Comparison of ENCODE assay signal across 1 cellular context in genomic region chr12:50242751-50243191, GRCh38.
TF ChIP-seq lines count a peak whose summit lies in the region.

No MANE protein-coding gene starts in this region.

TF ChIP-seq in A549, 52 proteins besides CTCF, POLR2A, EP300 and RAD21 (continued from another document):
- TF ChIP-seq, protein P1, sequence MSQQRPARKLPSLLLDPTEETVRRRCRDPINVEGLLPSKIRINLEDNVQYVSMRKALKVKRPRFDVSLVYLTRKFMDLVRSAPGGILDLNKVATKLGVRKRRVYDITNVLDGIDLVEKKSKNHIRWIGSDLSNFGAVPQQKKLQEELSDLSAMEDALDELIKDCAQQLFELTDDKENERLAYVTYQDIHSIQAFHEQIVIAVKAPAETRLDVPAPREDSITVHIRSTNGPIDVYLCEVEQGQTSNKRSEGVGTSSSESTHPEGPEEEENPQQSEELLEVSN (IDR thresholded peaks at IDR 0.05; ENCODE audit: borderline replicate concordance, low read depth): no peak
- TF ChIP-seq HOXB13 (CRISPR knock-in tag; IDR thresholded peaks at IDR 0.05; ENCODE audit: low read depth) (no peak), HOXA7 (CRISPR knock-in tag; IDR thresholded peaks at IDR 0.05) (no peak)
